ENCODE assay signal across 28 cellular contexts in genomic region chr1:76351655-76352054, GRCh38.
"Had no signal": no experiment of that assay in that cellular context is flagged by ENCODE, and none has a peak within 500 bp of the region (broad histone marks: within the 10 kb centered on the region; RNA-seq: fewer than 3 reads in every experiment).

No MANE protein-coding gene starts in this region.

- H3K9me3 Mint-ChIP-seq: activated CD4-positive, alpha-beta T cell treated with anti-CD3 and anti-CD28 coated beads, Interleukin-2, amount 10 ng/mL, durations not matched to agents 7 days and 5 days; activated naive CD4-positive, alpha-beta T cell treated with anti-CD3 and anti-CD28 coated beads, Interleukin-2, amount 50 U/mL, for 24 hours; activated naive CD8-positive, alpha-beta T cell treated with anti-CD3 and anti-CD28 coated beads, Interleukin-2, amount 10 ng/mL, durations not matched to agents 7 days and 5 days; activated T-cell treated with anti-CD3 and anti-CD28 coated beads, Interleukin-2, amount 50 U/mL, for 24 hours; activated T-helper 2 cell treated with anti-CD3 and anti-CD28 coated beads, Interferon-gamma antibody, Interleukin-2, Interleukin-4, amounts not matched to agents 10 μg/mL and 5 μg/mL and 100 μg/mL, durations not matched to agents 14 hours and 24 hours and 36 hours; T-helper 1 cell treated with Interleukin-12 subunit alpha and Interleukin-12 subunit beta and Interleukin-4 antibody, amounts not matched to agents 30 μg/mL and 1 μg/mL, for 36 hours; T-helper 2 cell treated with Interferon-gamma antibody and Interleukin-4, amounts not matched to agents 5 μg/mL and 100 μg/mL, for 36 hours had no signal

- H3K27ac Mint-ChIP-seq: activated CD4-positive, alpha-beta T cell treated with anti-CD3 and anti-CD28 coated beads for 36 hours; activated CD4-positive, alpha-beta T cell treated with anti-CD3 and anti-CD28 coated beads, Interleukin-2, amount 10 ng/mL, durations not matched to agents 7 days and 5 days; activated CD8-positive, alpha-beta T cell treated with anti-CD3 and anti-CD28 coated beads, Interleukin-2, amount 10 ng/mL, durations not matched to agents 7 days and 5 days; activated naive CD4-positive, alpha-beta T cell treated with anti-CD3 and anti-CD28 coated beads, Interleukin-2, amount 50 U/mL, for 24 hours; activated naive CD8-positive, alpha-beta T cell treated with anti-CD3 and anti-CD28 coated beads, Interleukin-2, amount 10 ng/mL, durations not matched to agents 7 days and 5 days; activated T-cell treated with anti-CD3 and anti-CD28 coated beads, Interleukin-2, amount 50 U/mL, for 24 hours; activated T-helper 2 cell treated with anti-CD3 and anti-CD28 coated beads, Interferon-gamma antibody, Interleukin-2, Interleukin-4, amounts not matched to agents 10 μg/mL and 5 μg/mL and 100 μg/mL, durations not matched to agents 14 hours and 24 hours and 36 hours; T-helper 1 cell treated with Interleukin-12 subunit alpha and Interleukin-12 subunit beta and Interleukin-4 antibody, amounts not matched to agents 30 μg/mL and 1 μg/mL, for 36 hours; T-helper 2 cell treated with Interferon-gamma antibody and Interleukin-4, amounts not matched to agents 5 μg/mL and 100 μg/mL, for 36 hours had no signal

- DNase-seq: activated CD4-positive, alpha-beta T cell treated with anti-CD3 and anti-CD28 coated beads for 36 hours; activated CD4-positive, alpha-beta T cell treated with anti-CD3 and anti-CD28 coated beads, Interleukin-2, amount 10 ng/mL, durations not matched to agents 7 days and 5 days; activated CD4-positive, alpha-beta T cell treated with anti-CD3 and anti-CD28 coated beads, Interleukin-2, amount 50 U/mL, for 48 hours; activated CD8-positive, alpha-beta T cell treated with anti-CD3 and anti-CD28 coated beads, Interleukin-2, amount 10 ng/mL, durations not matched to agents 7 days and 5 days; activated gamma-delta T cell; activated naive CD4-positive, alpha-beta T cell treated with Interleukin-2 at 50 U/mL for 16 hours; activated naive CD8-positive, alpha-beta T cell treated with anti-CD3 and anti-CD28 coated beads, Interleukin-2, amount 10 ng/mL, durations not matched to agents 7 days and 5 days; activated T-cell treated with anti-CD3 and anti-CD28 coated beads, Interleukin-2, amount 50 U/mL, for 24 hours; amygdala; body of pancreas; Kasumi-1; KG1; MG63; NCI-H1048; NCI-H1436; NCI-H187; NCI-H2029 treated with DMSO at 0.1 percent for 48 hours; NCI-H2107; NCI-H345; PC-3; Peyer's patch; RPMI8226; SHP77 treated with DMSO at 0.1 percent for 48 hours; SK-N-SH had no signal

- H3K4me3 Mint-ChIP-seq: activated CD4-positive, alpha-beta T cell treated with anti-CD3 and anti-CD28 coated beads for 36 hours; activated CD4-positive, alpha-beta T cell treated with anti-CD3 and anti-CD28 coated beads, Interleukin-2, amount 10 ng/mL, durations not matched to agents 7 days and 5 days; activated CD8-positive, alpha-beta T cell treated with anti-CD3 and anti-CD28 coated beads, Interleukin-2, amount 10 ng/mL, durations not matched to agents 7 days and 5 days; activated naive CD4-positive, alpha-beta T cell treated with anti-CD3 and anti-CD28 coated beads, Interleukin-2, amount 50 U/mL, for 24 hours; activated naive CD8-positive, alpha-beta T cell treated with anti-CD3 and anti-CD28 coated beads, Interleukin-2, amount 10 ng/mL, durations not matched to agents 7 days and 5 days; activated T-cell treated with anti-CD3 and anti-CD28 coated beads, Interleukin-2, amount 50 U/mL, for 24 hours; T-helper 1 cell treated with Interleukin-12 subunit alpha and Interleukin-12 subunit beta and Interleukin-4 antibody, amounts not matched to agents 30 μg/mL and 1 μg/mL, for 36 hours; T-helper 2 cell treated with Interferon-gamma antibody and Interleukin-4, amounts not matched to agents 5 μg/mL and 100 μg/mL, for 36 hours had no signal

- H3K36me3 Mint-ChIP-seq: activated naive CD4-positive, alpha-beta T cell treated with anti-CD3 and anti-CD28 coated beads, Interleukin-2, amount 50 U/mL, for 24 hours; activated naive CD8-positive, alpha-beta T cell treated with anti-CD3 and anti-CD28 coated beads, Interleukin-2, amount 10 ng/mL, durations not matched to agents 7 days and 5 days had no signal

- H3K27me3 Mint-ChIP-seq: activated CD4-positive, alpha-beta T cell treated with anti-CD3 and anti-CD28 coated beads for 36 hours; activated CD4-positive, alpha-beta T cell treated with anti-CD3 and anti-CD28 coated beads, Interleukin-2, amount 10 ng/mL, durations not matched to agents 7 days and 5 days; activated naive CD4-positive, alpha-beta T cell treated with anti-CD3 and anti-CD28 coated beads, Interleukin-2, amount 50 U/mL, for 24 hours; activated T-cell treated with anti-CD3 and anti-CD28 coated beads, Interleukin-2, amount 50 U/mL, for 24 hours had no signal

- H3K4me1 Mint-ChIP-seq: activated CD4-positive, alpha-beta T cell treated with anti-CD3 and anti-CD28 coated beads for 36 hours; activated CD4-positive, alpha-beta T cell treated with anti-CD3 and anti-CD28 coated beads, Interleukin-2, amount 10 ng/mL, durations not matched to agents 7 days and 5 days; activated naive CD8-positive, alpha-beta T cell treated with anti-CD3 and anti-CD28 coated beads, Interleukin-2, amount 10 ng/mL, durations not matched to agents 7 days and 5 days had no signal
